In genomic region chr7:129667551-129667950, GRCh38 we compare ENCODE assay signal across 27 cellular contexts.
"Had no signal": no experiment of that assay in that cellular context is flagged by ENCODE, and none has a peak within 500 bp of the region (broad histone marks: within the 10 kb centered on the region; RNA-seq: fewer than 3 reads in every experiment).

No MANE protein-coding gene starts in this region.

- ATAC-seq: activated CD8-positive, alpha-beta T cell treated with anti-CD3 and anti-CD28 coated beads, Interleukin-2, amount 10 ng/mL, durations not matched to agents 7 days and 5 days; activated naive CD4-positive, alpha-beta T cell treated with anti-CD3 and anti-CD28 coated beads, Interleukin-2, amount 50 U/mL, for 72 hours; body of pancreas; PC-3; Right ventricle myocardium inferior; SK-N-SH treated with all-trans-retinoic acid at 6 μM for 48 hours; T-cell had no signal

- DNase-seq: activated CD4-positive, alpha-beta T cell treated with anti-CD3 and anti-CD28 coated beads, Interleukin-2, amount 10 ng/mL, durations not matched to agents 24 days and 14 days; activated CD4-positive, alpha-beta T cell treated with anti-CD3 and anti-CD28 coated beads, Interleukin-2, amount 50 U/mL, for 4 hours; activated CD8-positive, alpha-beta T cell treated with anti-CD3 and anti-CD28 coated beads, Interleukin-2, amount 10 ng/mL, durations not matched to agents 7 days and 5 days; activated gamma-delta T cell treated with Interleukin-2 at 50 U/mL for 16 hours; activated naive CD4-positive, alpha-beta T cell treated with anti-CD3 and anti-CD28 coated beads for 36 hours; activated T-cell treated with anti-CD3 and anti-CD28 coated beads, Interleukin-2, amount 50 U/mL, for 24 hours; adrenal gland; body of pancreas; cerebellar nuclear complex; Karpas-422; NCI-H1048; NCI-H1105 treated with DMSO at 0.1 percent for 48 hours; NCI-H1436; NCI-H1694; NCI-H1930; NCI-H345; NCI-H524 treated with DMSO at 0.1 percent for 48 hours; Peyer's patch; SIG-M5; T-cell; T-helper 2 cell; T-helper 9 cell; WERI-Rb-1 had no signal
